In the genomic region with DNA sequence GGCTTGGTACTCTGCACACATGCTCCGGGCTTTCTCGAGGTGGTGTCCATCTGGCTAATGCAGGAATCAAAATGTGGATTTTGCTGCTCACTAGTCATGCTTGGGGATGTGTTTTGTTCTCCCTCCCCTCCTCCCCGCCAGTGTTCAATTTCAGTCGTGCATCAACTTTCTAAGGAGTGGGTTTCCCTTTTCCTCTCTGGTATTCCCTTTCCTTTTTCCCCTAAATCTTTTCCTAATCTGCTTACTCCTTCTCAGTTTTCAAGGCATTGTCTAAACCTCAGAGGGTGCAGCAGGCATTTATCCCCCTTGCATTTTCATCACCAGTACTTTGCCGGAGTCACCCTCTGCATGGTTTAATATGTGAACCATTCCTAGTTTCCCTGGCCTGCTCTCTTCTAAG, we compare ENCODE assay signal across 21 cellular contexts.
DNase-seq lines count a peak whose midpoint lies in the region; ATAC-seq, FAIRE-seq and TF ChIP-seq lines count a peak whose summit lies in the region.
"Had no signal": no experiment of that assay in that cellular context is flagged by ENCODE, and none has a peak within 500 bp of the region (broad histone marks: within the 10 kb centered on the region; RNA-seq: fewer than 3 reads in every experiment).

No MANE protein-coding gene starts in this region.

- H3K27ac ChIP-seq in BLaER1 (no peak overlapping the region), H9 (ENCODE audit: insufficient read length, low read depth, low read length) (no peak overlapping the region), H1 (ENCODE audit: low read depth, low read length) (no peak overlapping the region)
- H3K27ac ChIP-seq: C4-2B had no signal

- no peak overlapping the region for H2BK12ac ChIP-seq in H9 (ENCODE audit: insufficient read length, low read depth, low read length)
- H2BK12ac ChIP-seq in H1 (ENCODE audit: low read depth, low read length), result no peak overlapping the region

- peaks cover 14% of the 10 kb centered on the region for H3K4me1 ChIP-seq in BLaER1
- peaks cover 5% of the 10 kb centered on the region; the same call in 1 of the 2 replicates for H3K4me1 ChIP-seq in H9 (ENCODE audit: insufficient read depth, low read length)
- H3K4me1 ChIP-seq in H1 (replicated peaks in 1 of 4; ENCODE audit: control insufficient read depth in 3 of 4, insufficient read depth in 4 of 4, low read length in 3 of 4), result peaks cover 0 to 11% (median 4%) of the 10 kb centered on the region in 4 experiments; a peak in 3 of 7 replicates
- H3K4me1 ChIP-seq: Caco-2 had no signal

- H3K9ac ChIP-seq in BLaER1 (no peak overlapping the region), H9 (ENCODE audit: extremely low read depth, insufficient read length, low read length) (no peak overlapping the region), H1 (replicated peaks in 1 of 4; ENCODE audit: extremely low read depth in 1 of 4, low read depth in 3 of 4, low read length in 3 of 4) (no peak overlapping the region)

- no peaks in the 10 kb centered on the region for H3K23me2 ChIP-seq in H9 (ENCODE audit: insufficient read length, low read depth, low read length, poor library complexity, severe bottlenecking)
- peaks cover 6% of the 10 kb centered on the region for H3K23me2 ChIP-seq in H1 (ENCODE audit: low read depth, low read length)

- POLR2A ChIA-PET in H1 (lab: Charles Lee; ENCODE audit: partially characterized antibody), result no interaction called here

- H3K79me2 ChIP-seq in H9 (ENCODE audit: insufficient read depth, low read length), result no peaks in the 10 kb centered on the region
- H3K79me2 ChIP-seq in H1 (ENCODE audit: control insufficient read depth in 1 of 2, insufficient read depth in 2 of 2, low read length in 2 of 2), result no peaks in the 10 kb centered on the region

- H3T11ph ChIP-seq in H9 (ENCODE audit: low read length), result no peak overlapping the region

- H3K9me3 ChIP-seq in BLaER1 (no peaks in the 10 kb centered on the region), H9 (ENCODE audit: control insufficient read depth, low read depth, low read length) (no peaks in the 10 kb centered on the region), H1 (ENCODE audit: insufficient read depth in 2 of 2, low read depth in 1 of 2, low read length in 1 of 2) (no peaks in the 10 kb centered on the region)
- H3K9me3 ChIP-seq: Caco-2 had no signal

- no peak for ATAC-seq in GM18867 (IDR thresholded peaks at IDR 0.05; ENCODE audit: unreplicated experiment)
- ATAC-seq in activated T-helper 17 cell treated with anti-CD3 and anti-CD28 coated beads, Interleukin-2, amount 50 U/mL, for 72 hours (replicated peaks), result no peak
- ATAC-seq: K562 had no signal

- H3K14ac ChIP-seq in H9 (ENCODE audit: insufficient read depth, low read length) (no peak overlapping the region), H1 (ENCODE audit: insufficient read length) (no peak overlapping the region)

- H4K20me1 ChIP-seq in BLaER1 (no peaks in the 10 kb centered on the region), H9 (ENCODE audit: control insufficient read depth, insufficient read depth, insufficient read length) (no peaks in the 10 kb centered on the region), H1 (replicated peaks in 1 of 2; ENCODE audit: control insufficient read depth in 1 of 2, insufficient read depth in 2 of 2, low read length in 2 of 2) (no peaks in the 10 kb centered on the region)

- no peak overlapping the region for H4K8ac ChIP-seq in H9 (replicated peaks; ENCODE audit: insufficient read length, low read depth, low read length)
- H4K8ac ChIP-seq in H1 (ENCODE audit: extremely low read depth, insufficient read depth, low read length), result no peak overlapping the region

- FAIRE-seq in H1 (lab: Jason Lieb, UNC), result no peak
- FAIRE-seq: D721Med, G401.6, GM12891, HTR-8/SVneo, K562 had no signal

- H2BK15ac ChIP-seq in H9 (ENCODE audit: low read depth, low read length) (no peak overlapping the region), H1 (ENCODE audit: low read length) (no peak overlapping the region)

- no peak overlapping the region for H3K4me3 ChIP-seq in BLaER1
- no peak overlapping the region for H3K4me3 ChIP-seq in H1 (ENCODE audit: extremely low read depth in 1 of 4, insufficient read depth in 2 of 4, low read depth in 3 of 4, low read length in 4 of 4)
- H3K4me3 ChIP-seq: K562 had no signal

- H3K27me3 Mint-ChIP-seq in H9 (ENCODE audit: low read depth) (peaks cover 2% of the 10 kb centered on the region; the same call in 1 of the 2 replicates), nephron progenitor cell (ENCODE audit: low read depth, poor library complexity) (peaks cover 4% of the 10 kb centered on the region)
- H3K27me3 Mint-ChIP-seq in activated T-helper 17 cell treated with anti-CD3 and anti-CD28 coated beads, Interleukin-2, amount 50 U/mL, for 72 hours, result no peaks in the 10 kb centered on the region
- H3K27me3 Mint-ChIP-seq: B cell; CD4-positive, alpha-beta T cell had no signal

- H3K36me3 Mint-ChIP-seq in H9 (ENCODE audit: insufficient read depth in 1 of 3, low read depth in 3 of 3) (no peaks in the 10 kb centered on the region), nephron progenitor cell (ENCODE audit: low read depth) (no peaks in the 10 kb centered on the region)
- no peaks in the 10 kb centered on the region for H3K36me3 Mint-ChIP-seq in activated T-helper 17 cell treated with anti-CD3 and anti-CD28 coated beads, Interleukin-2, amount 50 U/mL, for 72 hours (ENCODE audit: low read depth)

- H2BK120ac ChIP-seq in H9 (ENCODE audit: low read depth, low read length, poor library complexity, severe bottlenecking) (no peak overlapping the region), H1 (replicated peaks; ENCODE audit: low read depth, low read length) (no peak overlapping the region)

- peak overlapping the region; percentile 27; the same call in 1 of the 2 replicates for H3K4me2 ChIP-seq in BLaER1
- no peak overlapping the region for H3K4me2 ChIP-seq in H9 (ENCODE audit: insufficient read depth, insufficient read length, low read length)
- 0 out of 4 replicates have a peak overlapping the region, but pooled peaks of 1 of the 2 experiments have one; percentile 15 for H3K4me2 ChIP-seq in H1 (ENCODE audit: insufficient read depth in 1 of 2, low read depth in 2 of 2, low read length in 2 of 2)

- TF ChIP-seq EP300 in H1 (IDR thresholded peaks at IDR 0.05; ENCODE audit: borderline replicate concordance in 1 of 2, low read depth in 2 of 2, low read length in 2 of 2), result no peak

- H2BK20ac ChIP-seq in H9 (ENCODE audit: low read depth, low read length, poor library complexity, severe bottlenecking) (no peak overlapping the region), H1 (ENCODE audit: low read length) (no peak overlapping the region)

- TF ChIP-seq POLR2A in H1 (IDR thresholded peaks at IDR 0.05; ENCODE audit: control extremely low read depth in 1 of 2, low read depth in 2 of 2, low read length in 2 of 2), result no peak

- CTCF ChIA-PET in H1 (lab: Charles Lee; ENCODE audit: partially characterized antibody), result interaction anchor here (0.6 to 2.4 kb wide), 17 partner anchors 10 to 466 kb away, joined by 3 to 14 read pairs (median 3); no protein-coding TSS in a partner anchor

- TF ChIP-seq CTCF in H9 (conservative IDR thresholded peaks at IDR 0.05), result no peak
- TF ChIP-seq CTCF in H1 (IDR thresholded peaks at IDR 0.05; ENCODE audit: control extremely low read depth in 1 of 3, insufficient read depth in 1 of 3, low read depth in 1 of 3, low read length in 3 of 3), result no peak
- no peak for TF ChIP-seq CTCF in nephron progenitor cell (IDR thresholded peaks at IDR 0.05)

- H2AK5ac ChIP-seq in H9 (ENCODE audit: insufficient read length, low read length) (no peak overlapping the region), H1 (ENCODE audit: low read depth, low read length) (no peak overlapping the region)

- H3K27ac Mint-ChIP-seq in H9 (peak overlapping the region; percentile 2 to 89 (median 6); a peak in 4 of 7 replicates), nephron progenitor cell (peak overlapping the region; percentile 91)
- H3K27ac Mint-ChIP-seq in activated T-helper 17 cell treated with anti-CD3 and anti-CD28 coated beads, Interleukin-2, amount 50 U/mL, for 72 hours, result no peak overlapping the region
- H3K27ac Mint-ChIP-seq: B cell; CD4-positive, alpha-beta T cell; HFFc6 had no signal

- H4K91ac ChIP-seq in H9 (ENCODE audit: insufficient read length, low read depth, low read length), result no peak overlapping the region
- peak overlapping the region; percentile 23 for H4K91ac ChIP-seq in H1 (replicated peaks; ENCODE audit: insufficient read length, low read length)

- WGBS in H9 (ENCODE audit: extremely low coverage, insufficient read length, low lambda C conversion rate), result no CpG with 5 or more reads among the region's 5 CpGs
- WGBS in H1 (ENCODE audit: extremely low coverage in 1 of 2, insufficient coverage in 1 of 2, insufficient read length in 1 of 2, insufficient replicate concordance in 2 of 2, low coverage in 1 of 2, low lambda C conversion rate in 2 of 2, missing lambda C conversion rate in 1 of 2), 2 experiments, result 84% methylated on average over 5 of the region's 5 CpGs; no CpG with 5 or more reads in 1 of the 2 experiments

- no peak for TF ChIP-seq RAD21 in H1 (IDR thresholded peaks at IDR 0.05 in 1 of 2, conservative IDR thresholded peaks at IDR 0.05 in 1 of 2; ENCODE audit: low read depth in 2 of 2, low read length in 2 of 2)

- H3K27me3 ChIP-seq in BLaER1 (no peaks in the 10 kb centered on the region), H9 (ENCODE audit: insufficient read depth, low read length) (no peaks in the 10 kb centered on the region), H1 (replicated peaks in 1 of 4; ENCODE audit: control insufficient read depth in 3 of 4, extremely low read depth in 1 of 4, insufficient read depth in 3 of 4, low read length in 3 of 4) (no peaks in the 10 kb centered on the region)

- no peak overlapping the region for H3K23ac ChIP-seq in H9 (ENCODE audit: insufficient read length, low read depth, low read length)
- H3K23ac ChIP-seq in H1 (ENCODE audit: insufficient read length), result no peak overlapping the region

- no peak overlapping the region for H3K4ac ChIP-seq in H9 (ENCODE audit: low read depth, low read length)
- H3K4ac ChIP-seq in H1 (replicated peaks; ENCODE audit: insufficient read length, low read depth, low read length), result no peak overlapping the region

- peaks cover 9% of the 10 kb centered on the region; the same call in 1 of the 2 replicates for H3K36me3 ChIP-seq in BLaER1
- H3K36me3 ChIP-seq in H1 (ENCODE audit: control insufficient read depth in 2 of 4, insufficient read depth in 4 of 4, low read length in 3 of 4), result no peaks in the 10 kb centered on the region

- no peak overlapping the region for H3K4me3 Mint-ChIP-seq in H9
- H3K4me3 Mint-ChIP-seq in nephron progenitor cell, result peak overlapping the region; percentile 31
- H3K4me3 Mint-ChIP-seq in activated T-helper 17 cell treated with anti-CD3 and anti-CD28 coated beads, Interleukin-2, amount 50 U/mL, for 72 hours, result no peak overlapping the region
- H3K4me3 Mint-ChIP-seq: B cell; CD4-positive, alpha-beta T cell; HFFc6 had no signal

- H3K18ac ChIP-seq in H9 (ENCODE audit: insufficient read length, low read depth, low read length), result no peak overlapping the region
- peak overlapping the region; percentile 34; the same call in 1 of the 2 replicates for H3K18ac ChIP-seq in H1 (ENCODE audit: extremely low read depth, low read length)

- H3K79me1 ChIP-seq in H9 (ENCODE audit: insufficient read depth, low read depth, low read length, poor library complexity, severe bottlenecking) (no peaks in the 10 kb centered on the region), H1 (ENCODE audit: low read depth, low read length) (no peaks in the 10 kb centered on the region)

- H2AFZ ChIP-seq in H9 (ENCODE audit: low read length) (no peak overlapping the region), H1 (ENCODE audit: low read length) (no peak overlapping the region)

- H4K5ac ChIP-seq in H9 (ENCODE audit: insufficient read length, low read depth, low read length) (no peak overlapping the region), H1 (ENCODE audit: insufficient read length, low read depth, low read length) (no peak overlapping the region)

- no peak overlapping the region for H2BK5ac ChIP-seq in H9 (ENCODE audit: insufficient read length, low read length)
- 0 out of 2 replicates have a peak overlapping the region, but pooled peaks have one; percentile 13 for H2BK5ac ChIP-seq in H1 (ENCODE audit: low read depth, low read length)

- DNase-seq in H9 (no peak), H1 (ENCODE audit: low read depth in 1 of 2, low spot score in 2 of 2) (no peak), nephron progenitor cell (no peak), AG08395 (ENCODE audit: low spot score) (no peak), cortex of kidney (lab: John Stamatoyannopoulos, UW) (no peak)
- DNase-seq: 8988T; Caco-2; CD4-positive, alpha-beta T cell; HCEC 1CT; HFFc6; IMR-90 had no signal

- no peak overlapping the region for H3K56ac ChIP-seq in H9 (ENCODE audit: insufficient read length, low read depth, low read length)
- no peak overlapping the region for H3K56ac ChIP-seq in H1 (replicated peaks; ENCODE audit: insufficient read length, low read depth, low read length)

- peaks cover 31 to 33% of the 10 kb centered on the region in 2 experiments for H3K4me1 Mint-ChIP-seq in H9
- H3K4me1 Mint-ChIP-seq in nephron progenitor cell, result peaks cover 74% of the 10 kb centered on the region
- H3K4me1 Mint-ChIP-seq in activated T-helper 17 cell treated with anti-CD3 and anti-CD28 coated beads, Interleukin-2, amount 50 U/mL, for 72 hours, result no peaks in the 10 kb centered on the region
- H3K4me1 Mint-ChIP-seq: B cell had no signal

- H3K9me3 Mint-ChIP-seq in H9 (no peaks in the 10 kb centered on the region), nephron progenitor cell (no peaks in the 10 kb centered on the region)
- H3K9me3 Mint-ChIP-seq in activated T-helper 17 cell treated with anti-CD3 and anti-CD28 coated beads, Interleukin-2, amount 50 U/mL, for 72 hours, result no peaks in the 10 kb centered on the region
- H3K9me3 Mint-ChIP-seq: CD4-positive, alpha-beta T cell had no signal
